In genomic region chr2:44305882-44306281, GRCh38 we compare ENCODE assay signal across 26 cellular contexts. TPM values are rescaled to one million over a fixed set of nuclear protein-coding genes. Genes with fewer than 3 reads are reported as not detected.
"Had no signal": no experiment of that assay in that cellular context is flagged by ENCODE, and none has a peak within 500 bp of the region (broad histone marks: within the 10 kb centered on the region; RNA-seq: fewer than 3 reads in every experiment).

No MANE protein-coding gene starts in this region.

- H3K27me3 ChIP-seq: pancreas, sigmoid colon, spleen, suprapubic skin, tibial artery, uterus had no signal

- ATAC-seq: naive thymus-derived CD8-positive, alpha-beta T cell; pancreas; stimulated activated effector memory CD8-positive, alpha-beta T cell treated with anti-CD3 and anti-CD28 coated beads, Interleukin-12 subunit alpha, Interleukin-12 subunit beta, amount 100 ng/mL, for 72 hours had no signal

- DNase-seq: hypothalamus; islet precursor cell; left ventricle myocardium inferior; mesenchymal stem cell; naive thymus-derived CD8-positive, alpha-beta T cell; nucleus accumbens; pancreas; posterior cingulate gyrus; retina; right cardiac atrium; sigmoid colon; small intestine; spleen; stimulated activated CD4-positive, alpha-beta T cell treated with anti-CD3 and anti-CD28 coated beads, Interleukin-4, amount 100 ng/mL, for 24 hours; stimulated activated naive CD4-positive, alpha-beta T cell; tibial artery; trophoblast cell; uterus had no signal

- H3K4me3 ChIP-seq: left ventricle myocardium inferior, pancreas, prostate gland, sigmoid colon, spleen, suprapubic skin, thoracic aorta, tibial artery, uterus had no signal

- H3K4me1 ChIP-seq: left ventricle myocardium inferior, pancreas, prostate gland, sigmoid colon, spleen, suprapubic skin, tibial artery, uterus had no signal

- H3K27ac ChIP-seq: left ventricle myocardium inferior, pancreas, prostate gland, sigmoid colon, spleen, suprapubic skin, thoracic aorta, tibial artery, uterus had no signal

- H3K4me1 Mint-ChIP-seq: naive thymus-derived CD8-positive, alpha-beta T cell; nephron; neural crest cell; stimulated activated effector memory CD8-positive, alpha-beta T cell treated with anti-CD3 and anti-CD28 coated beads, Interleukin-12 subunit alpha, Interleukin-12 subunit beta, amount 100 ng/mL, for 72 hours had no signal

- H3K36me3 ChIP-seq: prostate gland, uterus had no signal

- H3K27ac Mint-ChIP-seq: stimulated activated effector memory CD8-positive, alpha-beta T cell treated with anti-CD3 and anti-CD28 coated beads, Interleukin-12 subunit alpha, Interleukin-12 subunit beta, amount 100 ng/mL, for 72 hours; stimulated activated naive CD8-positive, alpha-beta T cell treated with anti-CD3 and anti-CD28 coated beads, Interleukin-15, Interleukin-2, amounts not matched to agents 100 ng/mL and 50 ng/mL, for 24 hours had no signal

- H3K9me3 ChIP-seq: pancreas, prostate gland had no signal

- FAIRE-seq: pancreas, small intestine had no signal

- H3K27me3 Mint-ChIP-seq: stimulated activated naive CD8-positive, alpha-beta T cell treated with anti-CD3 and anti-CD28 coated beads, Interleukin-15, Interleukin-2, amounts not matched to agents 100 ng/mL and 50 ng/mL, for 24 hours had no signal

- H3K4me3 Mint-ChIP-seq: naive thymus-derived CD8-positive, alpha-beta T cell; nephron; neural crest cell; stimulated activated effector memory CD8-positive, alpha-beta T cell treated with anti-CD3 and anti-CD28 coated beads, Interleukin-12 subunit alpha, Interleukin-12 subunit beta, amount 100 ng/mL, for 72 hours; stimulated activated naive CD8-positive, alpha-beta T cell treated with anti-CD3 and anti-CD28 coated beads, Interleukin-15, Interleukin-2, amounts not matched to agents 100 ng/mL and 50 ng/mL, for 24 hours had no signal

RNA-seq across cellular contexts. Expression of gene SLC3A1, which starts 30.6 kb away (rescaled TPM):
- total RNA-seq: left ventricle myocardium inferior, lung microvascular endothelial cell, neural crest cell had no signal
